In genomic region chr1:245380790-245381535, GRCh38 we compare ENCODE assay signal across 8 cellular contexts.
DNase-seq lines count a peak whose midpoint lies in the region; ATAC-seq and TF ChIP-seq lines count a peak whose summit lies in the region.
"Had no signal": no experiment of that assay in that cellular context is flagged by ENCODE, and none has a peak within 500 bp of the region (broad histone marks: within the 10 kb centered on the region; RNA-seq: fewer than 3 reads in every experiment).

No MANE protein-coding gene starts in this region.

- H3K79me2 ChIP-seq in osteoblast (ENCODE audit: insufficient read depth, low read length): no peaks in the 10 kb centered on the region

- no peak overlapping the region for H3K4me2 ChIP-seq in osteoblast (ENCODE audit: insufficient read depth, low read length)

- no peaks in the 10 kb centered on the region for H4K20me1 ChIP-seq in osteoblast (ENCODE audit: insufficient read depth, low read length)

- no peak overlapping the region for H3K4me3 ChIP-seq in osteoblast (ENCODE audit: insufficient read depth, low read length)

- no peaks in the 10 kb centered on the region for H3K9me3 ChIP-seq in osteoblast (ENCODE audit: low read depth, low read length)

- peak; percentile 43 for TF ChIP-seq CTCF in osteoblast (IDR thresholded peaks at IDR 0.05; ENCODE audit: extremely low read depth, low read depth, low read length)

- H3K36me3 ChIP-seq in osteoblast (ENCODE audit: insufficient read depth, low read length): no peaks in the 10 kb centered on the region

- H2AFZ ChIP-seq in osteoblast (ENCODE audit: low read length): no peak overlapping the region

- H3K27me3 ChIP-seq in osteoblast (ENCODE audit: insufficient read depth, low read length): no peaks in the 10 kb centered on the region

- H3K4me1 ChIP-seq in osteoblast (ENCODE audit: insufficient read depth, low read length): no peaks in the 10 kb centered on the region

- peak; percentile 48 for DNase-seq in GM03348 (ENCODE audit: low spot score)
- peak; percentile 29 for DNase-seq in NCI-H1092 treated with DMSO at 0.1 percent for 48 hours (lab: John Stamatoyannopoulos, UW)
- peak; percentile 5 for DNase-seq in dermis blood vessel endothelial cell
- DNase-seq in osteoblast (ENCODE audit: insufficient read length, low spot score, missing footprints): no peak
- DNase-seq in activated CD4-positive, alpha-beta T cell treated with anti-CD3 and anti-CD28 coated beads, Interleukin-2, amount 50 U/mL, for 48 hours: no peak
- DNase-seq: NCI-H2081 treated with DMSO at 0.1 percent for 48 hours had no signal

- H3K27ac ChIP-seq in osteoblast (ENCODE audit: low read depth, low read length): no peak overlapping the region

- ATAC-seq in HG03469 (IDR thresholded peaks at IDR 0.05; ENCODE audit: unreplicated experiment) (no peak), GM21360 (IDR thresholded peaks at IDR 0.05; ENCODE audit: unreplicated experiment) (no peak)

Comparison
In these comparisons a context has a peak if more than half of its experiments do, and no peak if none do; other contexts are left out.
1. DNase-seq: peak in GM03348 (single experiment), NCI-H1092 treated with DMSO at 0.1 percent for 48 hours (single experiment) and dermis blood vessel endothelial cell (single experiment); none in osteoblast (single experiment) and activated CD4-positive, alpha-beta T cell treated with anti-CD3 and anti-CD28 coated beads, Interleukin-2, amount 50 U/mL, for 48 hours (0 of 2).